Comparison of ENCODE assay signal across 8 cellular contexts in the genomic region with DNA sequence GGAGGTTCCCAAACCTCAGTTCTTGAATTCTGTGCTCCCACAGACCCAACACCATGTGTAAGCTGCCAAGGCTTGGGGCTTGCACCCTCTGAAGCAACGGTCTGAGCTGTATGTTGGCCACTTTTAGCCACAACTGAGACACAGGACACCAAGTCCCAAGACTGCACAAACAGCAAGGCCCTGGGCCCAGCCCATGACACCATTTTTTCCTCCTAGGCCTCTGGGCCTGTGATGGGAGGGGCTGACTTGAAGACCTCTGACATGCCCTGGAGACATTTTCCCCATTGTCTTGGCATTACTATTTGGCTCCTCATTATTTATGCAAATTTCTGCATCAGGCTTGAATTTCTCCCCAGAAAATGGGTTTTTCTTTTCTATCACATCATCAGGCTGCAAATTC. TPM values are rescaled to one million over a fixed set of nuclear protein-coding genes. Genes with fewer than 3 reads are reported as not detected.
"Had no signal": no experiment of that assay in that cellular context is flagged by ENCODE, and none has a peak within 500 bp of the region (broad histone marks: within the 10 kb centered on the region; RNA-seq: fewer than 3 reads in every experiment).

No MANE protein-coding gene starts in this region.

RNA-seq across cellular contexts. Expression of gene A1CF, which starts 38.0 kb away (rescaled TPM):
- total RNA-seq: OCI-LY7, PC-3, PC-9, RPMI7951, SJCRH30, SJSA1, SK-MEL-5 had no signal
- polyA plus RNA-seq: SK-N-SH had no signal
